In genomic region chr7:327991-328702, GRCh38 we compare ENCODE assay signal across 25 cellular contexts. TPM values are rescaled to one million over a fixed set of nuclear protein-coding genes. Genes with fewer than 3 reads are reported as not detected.
"Had no signal": no experiment of that assay in that cellular context is flagged by ENCODE, and none has a peak within 500 bp of the region (broad histone marks: within the 10 kb centered on the region; RNA-seq: fewer than 3 reads in every experiment).

No MANE protein-coding gene starts in this region.

- H3K27ac ChIP-seq: cardiac muscle cell, thyroid gland had no signal

- H3K36me3 ChIP-seq: cardiac muscle cell, thyroid gland had no signal

- H3K4me3 ChIP-seq: cardiac muscle cell, mucosa of descending colon, thyroid gland had no signal

- H3K4me3 Mint-ChIP-seq: activated naive CD4-positive, alpha-beta T cell treated with anti-CD3 and anti-CD28 coated beads for 36 hours; activated T-helper 17 cell treated with anti-CD3 and anti-CD28 coated beads, Interleukin-2, amount 50 U/mL, for 72 hours; naive B cell; neural crest cell; T-helper 2 cell treated with Interferon-gamma antibody and Interleukin-4, amounts not matched to agents 5 μg/mL and 100 μg/mL, for 36 hours had no signal

- H3K4me1 Mint-ChIP-seq: naive B cell had no signal

- H3K9me3 ChIP-seq: thyroid gland had no signal

- H3K9me3 Mint-ChIP-seq: activated T-helper 17 cell treated with anti-CD3 and anti-CD28 coated beads, Interleukin-2, amount 50 U/mL, for 72 hours; neural crest cell; T-helper 2 cell treated with Interferon-gamma antibody and Interleukin-4, amounts not matched to agents 5 μg/mL and 100 μg/mL, for 36 hours had no signal

- DNase-seq: activated CD4-positive, alpha-beta T cell treated with anti-CD3 and anti-CD28 coated beads for 1 hour; activated naive CD4-positive, alpha-beta T cell treated with anti-CD3 and anti-CD28 coated beads for 36 hours; activated T-cell treated with anti-CD3 and anti-CD28 coated beads, Interleukin-2, amount 50 U/mL, for 1 hour; amygdala; effector memory CD4-positive, alpha-beta T cell; foreskin melanocyte; hippocampal formation; mesendoderm; naive B cell; retina; stimulated activated CD4-positive, alpha-beta T cell treated with anti-CD3 and anti-CD28 coated beads, Interleukin-4, amount 100 ng/mL, for 24 hours; stimulated activated naive CD4-positive, alpha-beta T cell treated with Interleukin-2 at 50 U/mL for 16 hours; thyroid gland had no signal

- H3K27me3 ChIP-seq: thyroid gland had no signal

- H3K27ac Mint-ChIP-seq: activated naive CD4-positive, alpha-beta T cell treated with anti-CD3 and anti-CD28 coated beads for 36 hours; activated T-helper 17 cell treated with anti-CD3 and anti-CD28 coated beads, Interleukin-2, amount 50 U/mL, for 72 hours; naive B cell; T-helper 2 cell treated with Interferon-gamma antibody and Interleukin-4, amounts not matched to agents 5 μg/mL and 100 μg/mL, for 36 hours had no signal

RNA-seq across cellular contexts. Expression of gene FOXL3, which starts 38.2 kb away (rescaled TPM):
- total RNA-seq: activated naive CD4-positive, alpha-beta T cell treated with anti-CD3 and anti-CD28 coated beads for 36 hours; activated T-helper 17 cell treated with anti-CD3 and anti-CD28 coated beads, Interleukin-2, amount 50 U/mL, for 72 hours; cardiac muscle cell; dermis microvascular lymphatic vessel endothelial cell; lower leg skin; neural crest cell; omental fat pad; posterior vena cava; subcutaneous adipose tissue; thyroid gland; urinary bladder had no signal
- polyA plus RNA-seq: cardiac muscle cell, esophagus, urinary bladder had no signal
